13 cellular contexts compared by ENCODE assay signal in the genomic region with DNA sequence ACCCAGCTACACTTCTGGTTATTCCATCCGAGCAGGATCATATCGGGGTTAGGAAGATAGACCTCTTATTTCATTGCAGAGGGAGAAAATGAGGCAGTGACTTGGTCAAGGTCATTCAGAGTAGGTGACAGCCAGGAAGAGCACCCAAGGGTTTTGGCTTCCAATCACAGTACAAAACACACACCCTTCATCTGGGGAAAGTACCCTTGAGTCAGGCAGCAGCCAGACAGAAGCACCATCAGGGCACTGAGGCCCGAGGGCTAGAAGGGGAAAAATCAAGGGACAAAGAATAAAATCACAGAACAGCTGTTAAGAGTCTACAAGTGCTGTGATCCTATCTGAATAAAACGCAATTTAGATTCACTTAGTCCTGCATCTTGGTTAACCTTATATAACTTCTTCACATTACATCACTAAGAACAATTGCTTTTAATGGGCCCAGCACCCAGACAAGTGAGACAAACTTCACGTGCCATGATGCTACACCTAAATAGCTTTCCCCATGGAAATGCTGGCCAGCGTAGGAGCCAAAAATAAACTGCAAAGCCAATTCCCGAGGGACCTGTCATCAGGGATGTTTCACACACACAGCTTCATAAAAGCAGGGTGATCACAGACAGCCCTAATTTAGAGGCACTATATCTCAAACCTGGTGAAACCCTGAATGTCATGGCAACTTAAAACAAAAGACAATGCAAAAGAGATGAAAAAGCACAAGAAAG. TPM values are rescaled to one million over a fixed set of nuclear protein-coding genes. Genes with fewer than 3 reads are reported as not detected.
DNase-seq lines count a peak whose midpoint lies in the region; ATAC-seq, FAIRE-seq and TF ChIP-seq lines count a peak whose summit lies in the region.
"Had no signal": no experiment of that assay in that cellular context is flagged by ENCODE, and none has a peak within 500 bp of the region (broad histone marks: within the 10 kb centered on the region; RNA-seq: fewer than 3 reads in every experiment).

No MANE protein-coding gene starts in this region.

- H3K4me1 ChIP-seq in astrocyte (ENCODE audit: insufficient read depth, low read length) (peaks cover 61% of the 10 kb centered on the region), A673 (ENCODE audit: insufficient read depth, low read length, poor library complexity, severe bottlenecking) (peaks cover 56% of the 10 kb centered on the region)

- H3K4me3 ChIP-seq in GM12865 (ENCODE audit: low read depth, low read length), result no peak overlapping the region
- no peak overlapping the region for H3K4me3 ChIP-seq in astrocyte (ENCODE audit: insufficient read depth, low read depth, low read length)
- no peak overlapping the region for H3K4me3 ChIP-seq in A673 (ENCODE audit: low read depth, low read length, poor library complexity, severe bottlenecking)

- BruUV-seq in A673 (replicated peaks; lab: Mats Ljungman, UMichigan), result no TSS peak

- H3K4me3 Mint-ChIP-seq in astrocyte (ENCODE audit: unreplicated experiment), result peak overlapping the region; percentile 28

- H3K9me3 ChIP-seq in astrocyte (ENCODE audit: insufficient read depth, low read depth, low read length), result no peaks in the 10 kb centered on the region
- no peaks in the 10 kb centered on the region for H3K9me3 ChIP-seq in A673 (ENCODE audit: low read depth, low read length, poor library complexity, severe bottlenecking)

- DNase-seq in NCI-H82 (lab: John Stamatoyannopoulos, UW) (peak; percentile 49), NCI-H82 treated with DMSO at 0.1 percent for 48 hours (lab: John Stamatoyannopoulos, UW; ENCODE audit: unreplicated experiment) (no peak), GM12865 (ENCODE audit: low read depth) (peak; percentile 42), astrocyte (ENCODE audit: low read depth) (peak; percentile 34), myocyte (ENCODE audit: low read depth) (peak; percentile 70), A673 (ENCODE audit: low spot score) (no peak), GM13976 (ENCODE audit: low spot score) (no peak)
- DNase-seq: ACHN; naive thymus-derived CD4-positive, alpha-beta T cell; NCI-H2029 treated with DMSO at 0.1 percent for 48 hours; SIG-M5 had no signal

- H3K27me3 Mint-ChIP-seq in astrocyte (ENCODE audit: low read depth, unreplicated experiment), result no peaks in the 10 kb centered on the region
- H3K27me3 Mint-ChIP-seq: naive thymus-derived CD4-positive, alpha-beta T cell had no signal

- peaks cover 63% of the 10 kb centered on the region for H3K4me1 Mint-ChIP-seq in astrocyte (ENCODE audit: low read depth, unreplicated experiment)

- ATAC-seq in HG02763 (IDR thresholded peaks at IDR 0.05; ENCODE audit: unreplicated experiment), result no peak
- ATAC-seq: naive thymus-derived CD4-positive, alpha-beta T cell had no signal

- H4K20me1 ChIP-seq in astrocyte (ENCODE audit: insufficient read depth, low read length), result peaks cover 89% of the 10 kb centered on the region

- POLR2A ChIA-PET in A673 (lab: Charles Lee; ENCODE audit: low non-redundant PET), result interaction anchor here (0.7 kb wide), 1 partner anchor 424 kb away, joined by 3 read pairs; no protein-coding TSS in a partner anchor

- H3K27ac Mint-ChIP-seq in astrocyte (ENCODE audit: unreplicated experiment), result no peak overlapping the region

- H3K27ac ChIP-seq in astrocyte (ENCODE audit: low read depth, low read length) (no peak overlapping the region), A673 (ENCODE audit: low read depth, low read length, poor library complexity, severe bottlenecking) (no peak overlapping the region)

- in situ Hi-C loops in GM13976 (cut with MboI; ENCODE audit: low sequenced_read_pairs, unreplicated experiment), result no loop called here

- intact Hi-C loops in A673 (cut with micrococcal nuclease; ENCODE audit: unreplicated experiment), result no loop called here

- no peak for TF ChIP-seq CTCF in GM12865 (IDR thresholded peaks at IDR 0.05; ENCODE audit: insufficient read depth, low read depth, low read length, missing control alignments)
- no peak for TF ChIP-seq CTCF in astrocyte (IDR thresholded peaks at IDR 0.05; ENCODE audit: insufficient read depth, low read depth, low read length)
- no peak for TF ChIP-seq CTCF in A673 (conservative IDR thresholded peaks at IDR 0.05; ENCODE audit: low read depth, low read length)
- no peak for TF ChIP-seq CTCF in GM13976 (IDR thresholded peaks at IDR 0.05; ENCODE audit: borderline replicate concordance, control extremely low read depth, extremely low read depth, insufficient read depth, missing control alignments)

- H3K9ac ChIP-seq in astrocyte (ENCODE audit: low read length), result peak overlapping the region; percentile 6

- no peaks in the 10 kb centered on the region for H3K27me3 ChIP-seq in astrocyte (ENCODE audit: insufficient read depth, low read length)
- no peaks in the 10 kb centered on the region for H3K27me3 ChIP-seq in A673 (replicated peaks; ENCODE audit: insufficient read depth, low read depth, low read length, poor library complexity)

- H3K36me3 Mint-ChIP-seq in astrocyte (ENCODE audit: low read depth, unreplicated experiment), result peaks cover 2% of the 10 kb centered on the region

- H3K36me3 ChIP-seq in astrocyte (ENCODE audit: insufficient read depth, low read length), result no peaks in the 10 kb centered on the region
- H3K36me3 ChIP-seq in A673 (ENCODE audit: insufficient read depth, low read length, poor library complexity, severe bottlenecking), result no peaks in the 10 kb centered on the region

- no peak for FAIRE-seq in astrocyte (lab: Jason Lieb, UNC)
- FAIRE-seq: endometrium had no signal

- peak overlapping the region; percentile 78 for H3K4me2 ChIP-seq in astrocyte (ENCODE audit: low read length)

- peaks cover 95% of the 10 kb centered on the region for H3K79me2 ChIP-seq in astrocyte (ENCODE audit: insufficient read depth, low read length)

- H2AFZ ChIP-seq in astrocyte (ENCODE audit: low read depth, low read length), result no peak overlapping the region

- CTCF ChIA-PET in A673 (lab: Charles Lee), result no interaction called here

- no peaks in the 10 kb centered on the region for H3K9me3 Mint-ChIP-seq in astrocyte (ENCODE audit: unreplicated experiment)
- H3K9me3 Mint-ChIP-seq: naive thymus-derived CD4-positive, alpha-beta T cell had no signal

RNA-seq across cellular contexts. Expression of a gene that starts 4.9 kb away (rescaled TPM):
- total RNA-seq in astrocyte (25.8 and 26.0 TPM in 2 replicates), myocyte (12.7 and 21.1 TPM in 2 replicates), A673 (2021) (56.9 and 57.4 TPM in 2 replicates)
- 16.9 TPM for polyA plus RNA-seq in myocyte (2012)

RNA-seq across cellular contexts. Expression of a gene that starts 19.3 kb away (rescaled TPM):
- total RNA-seq in astrocyte (0.19 TPM in 1 of 2 replicates, not detected in the other), myocyte (not detected in 2 replicates), A673 (2021) (not detected in 2 replicates)
- 0.08 TPM for polyA plus RNA-seq in myocyte (2012)
- total RNA-seq: naive thymus-derived CD4-positive, alpha-beta T cell had no signal
- polyA plus RNA-seq: naive thymus-derived CD4-positive, alpha-beta T cell had no signal

RNA-seq across cellular contexts. Expression of a gene that starts 53.1 kb away (rescaled TPM):
- total RNA-seq in astrocyte (27.0 and 30.7 TPM in 2 replicates), myocyte (6.5 and 7.5 TPM in 2 replicates), A673 (2021) (20.4 and 26.5 TPM in 2 replicates)
- polyA plus RNA-seq in myocyte (2012), result 10.6 TPM

Comparison
In these comparisons a context has a peak if more than half of its experiments do, and no peak if none do; other contexts are left out.
1. DNase-seq: peak in NCI-H82 (single experiment), GM12865 (single experiment), astrocyte (single experiment) and myocyte (single experiment); none in NCI-H82 treated with DMSO at 0.1 percent for 48 hours (single experiment), A673 (single experiment) and GM13976 (single experiment).